18 cellular contexts compared by ENCODE assay signal in genomic region chr19:29247051-29247450, GRCh38.
"Had no signal": no experiment of that assay in that cellular context is flagged by ENCODE, and none has a peak within 500 bp of the region (broad histone marks: within the 10 kb centered on the region; RNA-seq: fewer than 3 reads in every experiment).

No MANE protein-coding gene starts in this region.

- FAIRE-seq: endothelial cell of umbilical vein had no signal

- H3K36me3 Mint-ChIP-seq: activated CD4-positive, alpha-beta memory T cell treated with anti-CD3 and anti-CD28 coated beads for 36 hours; activated CD8-positive, alpha-beta memory T cell treated with anti-CD3 and anti-CD28 coated beads, Interleukin-2, amount 10 ng/mL, durations not matched to agents 7 days and 5 days had no signal

- H3K27ac ChIP-seq: cardiac muscle cell, foreskin keratinocyte, stomach, thoracic aorta, WERI-Rb-1 had no signal

- H3K4me1 Mint-ChIP-seq: activated CD4-positive, alpha-beta T cell treated with anti-CD3 and anti-CD28 coated beads for 36 hours; activated CD8-positive, alpha-beta memory T cell treated with anti-CD3 and anti-CD28 coated beads, Interleukin-2, amount 10 ng/mL, durations not matched to agents 7 days and 5 days had no signal

- ATAC-seq: activated CD4-positive, alpha-beta T cell treated with anti-CD3 and anti-CD28 coated beads for 36 hours; activated CD8-positive, alpha-beta memory T cell treated with anti-CD3 and anti-CD28 coated beads, Interleukin-2, amount 10 ng/mL, durations not matched to agents 7 days and 5 days; foreskin keratinocyte had no signal

- H3K4me3 Mint-ChIP-seq: activated CD4-positive, alpha-beta memory T cell treated with anti-CD3 and anti-CD28 coated beads for 36 hours; activated CD4-positive, alpha-beta T cell treated with anti-CD3 and anti-CD28 coated beads for 36 hours; activated CD8-positive, alpha-beta memory T cell treated with anti-CD3 and anti-CD28 coated beads, Interleukin-2, amount 10 ng/mL, durations not matched to agents 7 days and 5 days; nephron progenitor cell had no signal

- DNase-seq: activated CD4-positive, alpha-beta memory T cell treated with anti-CD3 and anti-CD28 coated beads for 36 hours; activated CD4-positive, alpha-beta T cell treated with anti-CD3 and anti-CD28 coated beads for 36 hours; activated CD8-positive, alpha-beta memory T cell treated with anti-CD3 and anti-CD28 coated beads, Interleukin-2, amount 10 ng/mL, durations not matched to agents 7 days and 5 days; activated naive CD4-positive, alpha-beta T cell treated with anti-CD3 and anti-CD28 coated beads, Interleukin-2, amount 50 U/mL, for 16 hours; activated T-cell treated with anti-CD3 and anti-CD28 coated beads, Interleukin-2, amount 50 U/mL, for 1 hour; cortex of kidney; effector CD4-positive, alpha-beta T cell; foreskin keratinocyte; mesendoderm; nephron progenitor cell; stimulated activated CD4-positive, alpha-beta T cell treated with anti-CD3 and anti-CD28 coated beads, Interleukin-12 subunit alpha, Interleukin-12 subunit beta, amount 100 ng/mL, for 4 hours; stimulated activated CD4-positive, alpha-beta T cell treated with anti-CD3 and anti-CD28 coated beads, Interleukin-2, amount 100 ng/mL, for 24 hours; stomach; T-helper 1 cell; WERI-Rb-1 had no signal

- H3K27ac Mint-ChIP-seq: activated CD4-positive, alpha-beta memory T cell treated with anti-CD3 and anti-CD28 coated beads for 36 hours; activated CD4-positive, alpha-beta T cell treated with anti-CD3 and anti-CD28 coated beads for 36 hours; activated CD8-positive, alpha-beta memory T cell treated with anti-CD3 and anti-CD28 coated beads, Interleukin-2, amount 10 ng/mL, durations not matched to agents 7 days and 5 days; nephron progenitor cell had no signal

- H3K9me3 Mint-ChIP-seq: activated CD4-positive, alpha-beta memory T cell treated with anti-CD3 and anti-CD28 coated beads for 36 hours; nephron progenitor cell had no signal
